In genomic region chr6:146441907-146442306, GRCh38 we compare ENCODE assay signal across 27 cellular contexts.
DNase-seq lines count a peak whose midpoint lies in the region; ATAC-seq, FAIRE-seq and TF ChIP-seq lines count a peak whose summit lies in the region.
"Had no signal": no experiment of that assay in that cellular context is flagged by ENCODE, and none has a peak within 500 bp of the region (broad histone marks: within the 10 kb centered on the region; RNA-seq: fewer than 3 reads in every experiment).

No MANE protein-coding gene starts in this region.

- H3K56ac ChIP-seq in H1 (replicated peaks; ENCODE audit: insufficient read length, low read depth, low read length): no peak overlapping the region

- H2AK5ac ChIP-seq in H1 (ENCODE audit: low read depth, low read length): no peak overlapping the region

- H2BK5ac ChIP-seq in H1 (ENCODE audit: low read depth, low read length): no peak overlapping the region

- H3K4me1 ChIP-seq in HEK293 (ENCODE audit: control insufficient read depth, insufficient read depth, low read length): no peaks in the 10 kb centered on the region
- peaks cover 0 to 2% (median 0%) of the 10 kb centered on the region in 4 experiments; a peak in 1 of 7 replicates for H3K4me1 ChIP-seq in H1 (replicated peaks in 1 of 4; ENCODE audit: control insufficient read depth in 3 of 4, insufficient read depth in 4 of 4, low read length in 3 of 4)
- H3K4me1 ChIP-seq: BE2C, BLaER1 had no signal

- ATAC-seq in T-helper 17 cell: no peak
- ATAC-seq: GM12878 had no signal

- no peak overlapping the region for H3K4me3 Mint-ChIP-seq in T-helper 17 cell
- H3K4me3 Mint-ChIP-seq in activated CD4-positive, alpha-beta memory T cell treated with anti-CD3 and anti-CD28 coated beads for 36 hours: no peak overlapping the region
- H3K4me3 Mint-ChIP-seq: CD14-positive monocyte; CD4-positive, alpha-beta memory T cell; CD4-positive, CD25-positive, alpha-beta regulatory T cell; CD8-positive, alpha-beta memory T cell had no signal

- H3K27me3 ChIP-seq in H1 (replicated peaks in 1 of 4; ENCODE audit: control insufficient read depth in 3 of 4, extremely low read depth in 1 of 4, insufficient read depth in 3 of 4, low read length in 3 of 4): no peaks in the 10 kb centered on the region
- H3K27me3 ChIP-seq: BLaER1 had no signal

- H3K27ac ChIP-seq in HEK293 (ENCODE audit: extremely low read depth, low read depth, low read length): no peak overlapping the region
- no peak overlapping the region for H3K27ac ChIP-seq in H1 (ENCODE audit: low read depth, low read length)
- H3K27ac ChIP-seq: BLaER1 had no signal

- TF ChIP-seq POLR2A in H1 (IDR thresholded peaks at IDR 0.05; ENCODE audit: control extremely low read depth in 1 of 2, low read depth in 2 of 2, low read length in 2 of 2): no peak

- TF ChIP-seq RAD21 in H1 (IDR thresholded peaks at IDR 0.05 in 1 of 2, conservative IDR thresholded peaks at IDR 0.05 in 1 of 2; ENCODE audit: low read depth in 2 of 2, low read length in 2 of 2): no peak

- no peaks in the 10 kb centered on the region for H4K20me1 ChIP-seq in H1 (replicated peaks in 1 of 2; ENCODE audit: control insufficient read depth in 1 of 2, insufficient read depth in 2 of 2, low read length in 2 of 2)
- H4K20me1 ChIP-seq: BLaER1 had no signal

- H3K9ac ChIP-seq in H1 (replicated peaks in 1 of 4; ENCODE audit: extremely low read depth in 1 of 4, low read depth in 3 of 4, low read length in 3 of 4): no peak overlapping the region
- H3K9ac ChIP-seq: BLaER1 had no signal

- H4K8ac ChIP-seq in H1 (ENCODE audit: extremely low read depth, insufficient read depth, low read length): no peak overlapping the region

- no peak overlapping the region for H3K4ac ChIP-seq in H1 (replicated peaks; ENCODE audit: insufficient read length, low read depth, low read length)

- no peak for DNase-seq in T-helper 17 cell
- DNase-seq in H1 (ENCODE audit: low read depth in 1 of 2, low spot score in 2 of 2): no peak
- no peak for DNase-seq in NCI-H2171 (lab: John Stamatoyannopoulos, UW)
- DNase-seq in activated CD4-positive, alpha-beta memory T cell treated with anti-CD3 and anti-CD28 coated beads for 36 hours: no peak
- no peak for DNase-seq in NCI-H1694 (lab: John Stamatoyannopoulos, UW)
- DNase-seq: 8988T; ACHN; BE2C; C1 segment of cervical spinal cord; CD4-positive, alpha-beta memory T cell; CD4-positive, CD25-positive, alpha-beta regulatory T cell; CD8-positive, alpha-beta memory T cell; COR-L47; DMS 273 treated with DMSO at 0.1 percent for 48 hours; DMS153; DMS53; DMS79; DND-41; EL; GDM1 had no signal

- no peak overlapping the region for H2BK15ac ChIP-seq in H1 (ENCODE audit: low read length)

- H3K36me3 Mint-ChIP-seq in T-helper 17 cell (ENCODE audit: low read depth): no peaks in the 10 kb centered on the region
- H3K36me3 Mint-ChIP-seq in activated CD4-positive, alpha-beta memory T cell treated with anti-CD3 and anti-CD28 coated beads for 36 hours: no peaks in the 10 kb centered on the region
- H3K36me3 Mint-ChIP-seq: CD14-positive monocyte; CD4-positive, alpha-beta memory T cell; CD4-positive, CD25-positive, alpha-beta regulatory T cell; CD8-positive, alpha-beta memory T cell had no signal

- no peak overlapping the region for H2BK120ac ChIP-seq in H1 (replicated peaks; ENCODE audit: low read depth, low read length)

- no peaks in the 10 kb centered on the region for H3K79me2 ChIP-seq in H1 (ENCODE audit: control insufficient read depth in 1 of 2, insufficient read depth in 2 of 2, low read length in 2 of 2)

- H3K23me2 ChIP-seq in H1 (ENCODE audit: low read depth, low read length): no peaks in the 10 kb centered on the region

- no peaks in the 10 kb centered on the region for H3K9me3 Mint-ChIP-seq in activated CD4-positive, alpha-beta memory T cell treated with anti-CD3 and anti-CD28 coated beads for 36 hours

- H3K18ac ChIP-seq in H1 (ENCODE audit: extremely low read depth, low read length): no peak overlapping the region

- no peaks in the 10 kb centered on the region for H3K4me1 Mint-ChIP-seq in T-helper 17 cell
- no peaks in the 10 kb centered on the region for H3K4me1 Mint-ChIP-seq in activated CD4-positive, alpha-beta memory T cell treated with anti-CD3 and anti-CD28 coated beads for 36 hours (ENCODE audit: low read depth)
- H3K4me1 Mint-ChIP-seq: CD4-positive, alpha-beta memory T cell; CD4-positive, CD25-positive, alpha-beta regulatory T cell; CD8-positive, alpha-beta memory T cell had no signal

- H2BK20ac ChIP-seq in H1 (ENCODE audit: low read length): no peak overlapping the region

- no peak overlapping the region for H3K23ac ChIP-seq in H1 (ENCODE audit: insufficient read length)

- TF ChIP-seq EP300 in H1 (IDR thresholded peaks at IDR 0.05; ENCODE audit: borderline replicate concordance in 1 of 2, low read depth in 2 of 2, low read length in 2 of 2): no peak

- POLR2A ChIA-PET in HEK293 (lab: Yijun Ruan, JAX) (no interaction called here), H1 (lab: Charles Lee; ENCODE audit: partially characterized antibody) (interaction anchor here (0.6 kb wide), 1 partner anchor 595 kb away, joined by 3 read pairs; no protein-coding TSS in a partner anchor)
- POLR2A ChIA-PET in activated CD4-positive, alpha-beta memory T cell treated with anti-CD3 and anti-CD28 coated beads for 36 hours (lab: Charles Lee): interaction anchor here (0.6 kb wide), 1 partner anchor 228 kb away, joined by 3 read pairs; no protein-coding TSS in a partner anchor

- H2AFZ ChIP-seq in H1 (ENCODE audit: low read length): peak overlapping the region; percentile 22; the same call in 1 of the 2 replicates

- H3K4me2 ChIP-seq in H1 (ENCODE audit: insufficient read depth in 1 of 2, low read depth in 2 of 2, low read length in 2 of 2): no peak overlapping the region
- H3K4me2 ChIP-seq: BLaER1 had no signal

- no peak for FAIRE-seq in H1 (lab: Jason Lieb, UNC)
- FAIRE-seq: A204.1, GM12878, GM12892, GM18507 had no signal

- TF ChIP-seq CTCF in HEK293 (tag by site-specific recombination; IDR thresholded peaks at IDR 0.05) (no peak), H1 (IDR thresholded peaks at IDR 0.05; ENCODE audit: control extremely low read depth in 1 of 3, insufficient read depth in 1 of 3, low read depth in 1 of 3, low read length in 3 of 3) (no peak)

- H3K36me3 ChIP-seq in HEK293 (ENCODE audit: control insufficient read depth in 2 of 2, insufficient read depth in 1 of 2, low read length in 2 of 2): no peaks in the 10 kb centered on the region
- H3K36me3 ChIP-seq in H1 (ENCODE audit: control insufficient read depth in 2 of 4, insufficient read depth in 4 of 4, low read length in 3 of 4): no peaks in the 10 kb centered on the region
- H3K36me3 ChIP-seq: BE2C, BLaER1 had no signal

- H2BK12ac ChIP-seq in H1 (ENCODE audit: low read depth, low read length): no peak overlapping the region

- CTCF ChIA-PET in HEK293 (lab: Yijun Ruan, JAX): no interaction called here
- CTCF ChIA-PET in H1 (lab: Charles Lee; ENCODE audit: partially characterized antibody): interaction anchor here (1.0 kb wide), 1 partner anchor 31 kb away, joined by 4 read pairs; no protein-coding TSS in a partner anchor
- CTCF ChIA-PET in activated CD4-positive, alpha-beta memory T cell treated with anti-CD3 and anti-CD28 coated beads for 36 hours (lab: Charles Lee): no interaction called here

- H3K27ac Mint-ChIP-seq in T-helper 17 cell: peak overlapping the region; percentile 39
- H3K27ac Mint-ChIP-seq in activated CD4-positive, alpha-beta memory T cell treated with anti-CD3 and anti-CD28 coated beads for 36 hours: no peak overlapping the region
- H3K27ac Mint-ChIP-seq: CD4-positive, alpha-beta memory T cell; CD4-positive, CD25-positive, alpha-beta regulatory T cell; CD8-positive, alpha-beta memory T cell had no signal

- no peaks in the 10 kb centered on the region for H3K79me1 ChIP-seq in H1 (ENCODE audit: low read depth, low read length)

- no peak overlapping the region for H3K4me3 ChIP-seq in HEK293 (ENCODE audit: low read depth, low read length)
- H3K4me3 ChIP-seq in H1 (ENCODE audit: extremely low read depth in 1 of 4, insufficient read depth in 2 of 4, low read depth in 3 of 4, low read length in 4 of 4): no peak overlapping the region
- H3K4me3 ChIP-seq: BLaER1, GM12878 had no signal

- no peak overlapping the region for H4K5ac ChIP-seq in H1 (ENCODE audit: insufficient read length, low read depth, low read length)

- H3K9me3 ChIP-seq in HEK293 (ENCODE audit: control insufficient read depth, insufficient read depth, low read depth, low read length) (no peaks in the 10 kb centered on the region), T-helper 17 cell (ENCODE audit: control insufficient read depth, low read length, poor library complexity, severe bottlenecking) (no peaks in the 10 kb centered on the region), H1 (ENCODE audit: insufficient read depth in 2 of 2, low read depth in 1 of 2, low read length in 1 of 2) (no peaks in the 10 kb centered on the region)
- H3K9me3 ChIP-seq: BE2C, BLaER1 had no signal

- intact Hi-C loops in activated CD4-positive, alpha-beta memory T cell treated with anti-CD3 and anti-CD28 coated beads for 36 hours (cut with micrococcal nuclease): no loop called here

- H4K91ac ChIP-seq in H1 (replicated peaks; ENCODE audit: insufficient read length, low read length): no peak overlapping the region

- no peak overlapping the region for H3K14ac ChIP-seq in H1 (ENCODE audit: insufficient read length)

- WGBS in H1 (ENCODE audit: extremely low coverage in 1 of 2, insufficient coverage in 1 of 2, insufficient read length in 1 of 2, insufficient replicate concordance in 2 of 2, low coverage in 1 of 2, low lambda C conversion rate in 2 of 2, missing lambda C conversion rate in 1 of 2), 2 experiments: 67% methylated on average over 1 of the region's 2 CpGs; no CpG with 5 or more reads in 1 of the 2 experiments

- H3K27me3 Mint-ChIP-seq in T-helper 17 cell: peaks cover 20% of the 10 kb centered on the region
- no peaks in the 10 kb centered on the region for H3K27me3 Mint-ChIP-seq in activated CD4-positive, alpha-beta memory T cell treated with anti-CD3 and anti-CD28 coated beads for 36 hours
- H3K27me3 Mint-ChIP-seq: CD4-positive, CD25-positive, alpha-beta regulatory T cell; CD8-positive, alpha-beta memory T cell had no signal

TF ChIP-seq in HEK293, 187 proteins besides CTCF, POLR2A, EP300 and RAD21:
- TF ChIP-seq OSR2 (tag by site-specific recombination; IDR thresholded peaks at IDR 0.05): no peak
- TF ChIP-seq PRDM1 (tag by site-specific recombination; IDR thresholded peaks at IDR 0.05): peak; percentile 90

TF ChIP-seq in H1, 55 proteins besides CTCF, POLR2A, EP300 and RAD21 (continues in another document):
- TF ChIP-seq CBX8 (IDR thresholded peaks at IDR 0.05; ENCODE audit: borderline replicate concordance, low read depth, low read length): no peak
